ENCODE assay signal across 1 cellular context in genomic region chr1:89896105-89896942, GRCh38.
TF ChIP-seq lines count a peak whose summit lies in the region.

No MANE protein-coding gene starts in this region.

TF ChIP-seq in K562, 482 proteins besides CTCF, POLR2A, EP300 and RAD21 (continued from another document and continues in another):
- TF ChIP-seq RBM25 (IDR thresholded peaks at IDR 0.05; ENCODE audit: low read depth, low read length, severe bottlenecking) (no peak), TAF15 (IDR thresholded peaks at IDR 0.05; ENCODE audit: low read depth, low read length) (no peak), ZBTB2 (IDR thresholded peaks at IDR 0.05) (peak; percentile 87), USF2 (CRISPR knock-in tag; IDR thresholded peaks at IDR 0.05) (no peak), MGA (IDR thresholded peaks at IDR 0.05) (peak; percentile 57), RBM14 (IDR thresholded peaks at IDR 0.05; ENCODE audit: borderline replicate concordance, insufficient read depth, low read depth, low read length) (no peak), ETV5 (CRISPR knock-in tag; IDR thresholded peaks at IDR 0.05; ENCODE audit: low read depth) (0 out of 2 replicates have a peak, but pooled peaks have one; percentile 40), HMG20A (CRISPR knock-in tag; conservative IDR thresholded peaks at IDR 0.05) (no peak), ZBTB7A (IDR thresholded peaks at IDR 0.05; ENCODE audit: borderline replicate concordance, control insufficient read depth, low read depth, low read length) (peak; percentile 82; the same call in 1 of the 2 replicates), ZNF449 (CRISPR knock-in tag; IDR thresholded peaks at IDR 0.05) (no peak), ZBTB8A (IDR thresholded peaks at IDR 0.05; ENCODE audit: partially characterized antibody) (no peak), ELK1 (CRISPR knock-in tag; IDR thresholded peaks at IDR 0.05) (no peak), KDM5B (IDR thresholded peaks at IDR 0.05; ENCODE audit: insufficient replicate concordance, low read depth, low read length) (no peak), ZMIZ1 (IDR thresholded peaks at IDR 0.05; ENCODE audit: low read depth in 2 of 2, low read length in 2 of 2) (peak in 1 of 2 experiments; percentile 64; a peak in 2 of 4 replicates), TCF7L2 (IDR thresholded peaks at IDR 0.05; ENCODE audit: low read depth, low read length) (no peak), RUNX1 (IDR thresholded peaks at IDR 0.05; ENCODE audit: low read depth) (peak; percentile 79; the same call in 1 of the 2 replicates), XRCC5 (IDR thresholded peaks at IDR 0.05; ENCODE audit: low read depth, low read length) (no peak), BMI1 (IDR thresholded peaks at IDR 0.05; ENCODE audit: low read length) (no peak), ZNF444 (CRISPR knock-in tag; IDR thresholded peaks at IDR 0.05) (no peak), NFXL1 (CRISPR knock-in tag; IDR thresholded peaks at IDR 0.05) (no peak), NCOA4 (IDR thresholded peaks at IDR 0.05; ENCODE audit: partially characterized antibody) (no peak), RHOXF2B (CRISPR knock-in tag; conservative IDR thresholded peaks at IDR 0.05) (no peak)
- TF ChIP-seq, protein P1, sequence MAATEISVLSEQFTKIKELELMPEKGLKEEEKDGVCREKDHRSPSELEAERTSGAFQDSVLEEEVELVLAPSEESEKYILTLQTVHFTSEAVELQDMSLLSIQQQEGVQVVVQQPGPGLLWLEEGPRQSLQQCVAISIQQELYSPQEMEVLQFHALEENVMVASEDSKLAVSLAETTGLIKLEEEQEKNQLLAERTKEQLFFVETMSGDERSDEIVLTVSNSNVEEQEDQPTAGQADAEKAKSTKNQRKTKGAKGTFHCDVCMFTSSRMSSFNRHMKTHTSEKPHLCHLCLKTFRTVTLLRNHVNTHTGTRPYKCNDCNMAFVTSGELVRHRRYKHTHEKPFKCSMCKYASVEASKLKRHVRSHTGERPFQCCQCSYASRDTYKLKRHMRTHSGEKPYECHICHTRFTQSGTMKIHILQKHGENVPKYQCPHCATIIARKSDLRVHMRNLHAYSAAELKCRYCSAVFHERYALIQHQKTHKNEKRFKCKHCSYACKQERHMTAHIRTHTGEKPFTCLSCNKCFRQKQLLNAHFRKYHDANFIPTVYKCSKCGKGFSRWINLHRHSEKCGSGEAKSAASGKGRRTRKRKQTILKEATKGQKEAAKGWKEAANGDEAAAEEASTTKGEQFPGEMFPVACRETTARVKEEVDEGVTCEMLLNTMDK (IDR thresholded peaks at IDR 0.05; ENCODE audit: borderline replicate concordance, insufficient read depth, low read depth, low read length, poor library complexity, severe bottlenecking) = no peak
- TF ChIP-seq, protein P2, sequence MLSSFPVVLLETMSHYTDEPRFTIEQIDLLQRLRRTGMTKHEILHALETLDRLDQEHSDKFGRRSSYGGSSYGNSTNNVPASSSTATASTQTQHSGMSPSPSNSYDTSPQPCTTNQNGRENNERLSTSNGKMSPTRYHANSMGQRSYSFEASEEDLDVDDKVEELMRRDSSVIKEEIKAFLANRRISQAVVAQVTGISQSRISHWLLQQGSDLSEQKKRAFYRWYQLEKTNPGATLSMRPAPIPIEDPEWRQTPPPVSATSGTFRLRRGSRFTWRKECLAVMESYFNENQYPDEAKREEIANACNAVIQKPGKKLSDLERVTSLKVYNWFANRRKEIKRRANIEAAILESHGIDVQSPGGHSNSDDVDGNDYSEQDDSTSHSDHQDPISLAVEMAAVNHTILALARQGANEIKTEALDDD (IDR thresholded peaks at IDR 0.05) = peak; percentile 83
